ENCODE assay signal across 9 cellular contexts in genomic region chr1:161453950-161454860, GRCh38. TPM values are rescaled to one million over a fixed set of nuclear protein-coding genes. Genes with fewer than 3 reads are reported as not detected.
DNase-seq lines count a peak whose midpoint lies in the region; ATAC-seq and TF ChIP-seq lines count a peak whose summit lies in the region.
"Not testable (repeated sequence)": the region's sequence is repeated elsewhere in the genome, so short reads cannot be mapped to it uniquely, and the experiment has no call there.
"Had no signal": no experiment of that assay in that cellular context is flagged by ENCODE, and none has a peak within 500 bp of the region (broad histone marks: within the 10 kb centered on the region; RNA-seq: fewer than 3 reads in every experiment).

No MANE protein-coding gene starts in this region.

- H3K9me2 ChIP-seq in GM23338 (ENCODE audit: insufficient read depth): not testable (repeated sequence)

- H3K9me3 Mint-ChIP-seq in CD4-positive, alpha-beta T cell; GM23338: not testable (repeated sequence)

- in situ Hi-C loops in Panc1 (cut with HindIII; ENCODE audit: low pct_unique_long_range_greater_than_20kb, low sequenced_read_pairs): not testable (repeated sequence)

- CTCF ChIA-PET in CD4-positive, alpha-beta T cell (lab: Charles Lee); Panc1 (lab: Charles Lee): not testable (repeated sequence)

- not testable (repeated sequence) for H3K27me3 Mint-ChIP-seq in CD4-positive, alpha-beta T cell; GM23338 (ENCODE audit: insufficient read depth, low read depth, poor library complexity)

- TF ChIP-seq CTCF in CD4-positive, alpha-beta T cell (IDR thresholded peaks at IDR 0.05); GM23338 (conservative IDR thresholded peaks at IDR 0.05; ENCODE audit: low read depth in 2 of 2); Panc1 (IDR thresholded peaks at IDR 0.05); heart right ventricle (IDR thresholded peaks at IDR 0.05): not testable (repeated sequence)

- H3K27ac Mint-ChIP-seq in CD4-positive, alpha-beta T cell; GM23338: not testable (repeated sequence)

- H3F3A ChIP-seq in GM23338 (replicated peaks; ENCODE audit: low read depth): not testable (repeated sequence)

- 51 to 56% methylated on average over 12 of the region's 67 CpGs for WGBS in heart right ventricle, 2 donors

- not testable (repeated sequence) for H3K4me1 ChIP-seq in GM23338 (ENCODE audit: insufficient read depth); Panc1 (ENCODE audit: control insufficient read depth, insufficient read depth, low read length); heart right ventricle

- H4K20me1 ChIP-seq in GM23338 (replicated peaks; ENCODE audit: insufficient read depth): not testable (repeated sequence)

- H3K27me3 ChIP-seq in CD4-positive, alpha-beta T cell (ENCODE audit: control insufficient read depth, insufficient read depth, low read length); Panc1 (ENCODE audit: control insufficient read depth, insufficient read depth, low read length): not testable (repeated sequence)
- H3K27me3 ChIP-seq in GM23338 (ENCODE audit: insufficient read depth): peaks cover 20% of the 10 kb centered on the region
- H3K27me3 ChIP-seq in heart right ventricle: peaks cover 0 to 11% (median 4%) of the 10 kb centered on the region in 7 donors

- not testable (repeated sequence) for H3K4me3 Mint-ChIP-seq in CD4-positive, alpha-beta T cell; GM23338

- H3K4me1 Mint-ChIP-seq in CD4-positive, alpha-beta T cell (ENCODE audit: low read depth); GM23338: not testable (repeated sequence)

- intact Hi-C loops in CD4-positive, alpha-beta T cell (cut with DNase I, micrococcal nuclease); Panc1 (cut with micrococcal nuclease; ENCODE audit: unreplicated experiment); heart right ventricle (cut with DNase I); posterior vena cava (cut with DNase I): not testable (repeated sequence)

- H2AFZ ChIP-seq in GM23338: not testable (repeated sequence)

- not testable (repeated sequence) for BruUV-seq in Panc1 (replicated peaks; lab: Mats Ljungman, UMichigan)

- not testable (repeated sequence) for H3K36me3 Mint-ChIP-seq in CD4-positive, alpha-beta T cell (ENCODE audit: low read depth); GM23338 (ENCODE audit: low read depth)

- peak overlapping the region; percentile 41; the same call in 1 of the 2 replicates for H3K4me3 ChIP-seq in GM23338
- H3K4me3 ChIP-seq in Panc1 (ENCODE audit: low read depth in 2 of 2, low read length in 2 of 2); heart right ventricle: not testable (repeated sequence)

- not testable (repeated sequence) for H3K36me3 ChIP-seq in GM23338 (ENCODE audit: insufficient read depth); Panc1 (ENCODE audit: control insufficient read depth, insufficient read depth, low read length); heart right ventricle

- POLR2A ChIA-PET in CD4-positive, alpha-beta T cell (lab: Charles Lee); Panc1 (lab: Charles Lee): not testable (repeated sequence)

- H3K9me3 ChIP-seq in CD4-positive, alpha-beta T cell (ENCODE audit: control insufficient read depth, low read length); Panc1 (ENCODE audit: control insufficient read depth, insufficient read depth, low read depth, low read length); heart right ventricle: not testable (repeated sequence)

- H3K27ac ChIP-seq in CD4-positive, alpha-beta T cell (ENCODE audit: low read depth, low read length); GM23338 (ENCODE audit: low read depth); Panc1 (ENCODE audit: low read length); heart right ventricle: not testable (repeated sequence)

- H3K4me2 ChIP-seq in GM23338: 0 out of 2 replicates have a peak overlapping the region, but pooled peaks have one; percentile 64

- DNase-seq in CD4-positive, alpha-beta T cell; GM23338 (ENCODE audit: low spot score); Panc1 (ENCODE audit: low read depth, low spot score); heart right ventricle: not testable (repeated sequence)
- DNase-seq in activated gamma-delta T cell treated with Interleukin-2 at 50 U/mL for 16 hours (peak; percentile 9), posterior vena cava (ENCODE audit: low spot score) (peak; percentile 94)

- peak; percentile 40 for ATAC-seq in CD4-positive, alpha-beta T cell (ENCODE audit: poor library complexity)
- ATAC-seq in GM19328 (IDR thresholded peaks at IDR 0.05; ENCODE audit: unreplicated experiment) (peak; percentile 55), GM23338 (peak; percentile 74), HG03097 (IDR thresholded peaks at IDR 0.05; ENCODE audit: low FRiP score, unreplicated experiment) (peak; percentile 50), Panc1 (peak; percentile 83), heart right ventricle (peak; percentile 25 to 86 (median 68))

- not testable (repeated sequence) for H3K79me2 ChIP-seq in GM23338 (replicated peaks; ENCODE audit: insufficient read depth)

RNA-seq across cellular contexts. Expression of gene FCGR2A, which starts 51.1 kb away (rescaled TPM):
- total RNA-seq in CD4-positive, alpha-beta T cell: under 1 TPM; 0.63 to 0.89 TPM
- total RNA-seq in GM23338 (2014; rRNA removed; shearing (Covaris generic)): 1.3 TPM in 1 of 2 replicates, not detected in the other
- polyA plus RNA-seq in GM23338 (2016; fragmentation: Nextera tagmentation; extraction: Ambion mirVana) (0.08 and 0.38 TPM in 2 replicates), heart right ventricle (10 to 100 TPM; 11.3 to 16.4 TPM)
- total RNA-seq in Panc1 (2021; ENCODE audit: unreplicated experiment) (0.28 TPM), heart right ventricle (10 to 100 TPM in 5 of 10 donors, 1 to 10 TPM in 5; 4.2 to 66.0 (median 9.9) TPM), posterior vena cava (10 to 100 TPM; 60.8 to 93.7 TPM)
- polyA plus RNA-seq in Panc1 (2012; ENCODE audit: insufficient read length): not detected
- total RNA-seq: T-helper 1 cell treated with Interleukin-12 subunit alpha and Interleukin-12 subunit beta and Interleukin-4 antibody, amounts not matched to agents 30 ng/mL and 1 ng/mL, for 36 hours had no signal
